19 cellular contexts compared by ENCODE assay signal in the genomic region with DNA sequence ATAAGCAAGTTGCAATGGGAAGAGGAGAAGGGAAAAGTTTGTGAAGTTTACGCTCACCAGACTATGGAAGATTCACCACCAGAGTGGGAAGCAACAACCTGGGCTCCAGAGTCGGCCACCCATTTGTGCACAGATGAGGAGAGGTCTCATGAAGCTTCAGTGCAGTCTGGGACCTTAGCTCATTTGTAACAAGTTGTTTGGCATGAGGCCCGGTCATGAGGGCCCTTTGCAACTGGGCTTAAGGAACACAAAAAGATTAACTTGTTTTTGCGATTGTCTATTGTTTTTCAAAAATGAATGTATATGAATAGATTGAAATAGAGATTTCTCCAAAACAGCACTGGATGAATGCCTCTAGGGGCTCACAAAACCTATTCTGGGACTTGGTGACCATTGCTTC.
DNase-seq lines count a peak whose midpoint lies in the region; ATAC-seq, FAIRE-seq and TF ChIP-seq lines count a peak whose summit lies in the region.
"Had no signal": no experiment of that assay in that cellular context is flagged by ENCODE, and none has a peak within 500 bp of the region (broad histone marks: within the 10 kb centered on the region; RNA-seq: fewer than 3 reads in every experiment).

No MANE protein-coding gene starts in this region.

- H3K27me3 ChIP-seq in left lung: no peaks in the 10 kb centered on the region
- no peaks in the 10 kb centered on the region for H3K27me3 ChIP-seq in testis
- H3K27me3 ChIP-seq: BLaER1 had no signal

- no peak overlapping the region for H3K27ac Mint-ChIP-seq in activated CD4-positive, alpha-beta memory T cell treated with anti-CD3 and anti-CD28 coated beads for 36 hours
- no peak overlapping the region for H3K27ac Mint-ChIP-seq in stimulated activated effector memory CD8-positive, alpha-beta T cell treated with anti-CD3 and anti-CD28 coated beads, Interleukin-12 subunit alpha, Interleukin-12 subunit beta, amount 100 ng/mL, for 72 hours
- H3K27ac Mint-ChIP-seq: B cell; CD4-positive, CD25-positive, alpha-beta regulatory T cell; CD8-positive, alpha-beta T cell; H9 had no signal

- peaks cover 12% of the 10 kb centered on the region for H3K9me3 Mint-ChIP-seq in activated CD4-positive, alpha-beta memory T cell treated with anti-CD3 and anti-CD28 coated beads for 36 hours
- H3K9me3 Mint-ChIP-seq in stimulated activated effector memory CD8-positive, alpha-beta T cell treated with anti-CD3 and anti-CD28 coated beads, Interleukin-12 subunit alpha, Interleukin-12 subunit beta, amount 100 ng/mL, for 72 hours: no peaks in the 10 kb centered on the region

- DNase-seq in DMS79 (lab: John Stamatoyannopoulos, UW) (peak; percentile 7), left lung (no peak), testis (peak; percentile 54), kidney (no peak)
- no peak for DNase-seq in activated CD4-positive, alpha-beta memory T cell treated with anti-CD3 and anti-CD28 coated beads for 36 hours
- no peak for DNase-seq in stimulated activated effector memory CD8-positive, alpha-beta T cell treated with anti-CD3 and anti-CD28 coated beads, Interleukin-12 subunit alpha, Interleukin-12 subunit beta, amount 100 ng/mL, for 72 hours (ENCODE audit: low spot score in 2 of 2)
- DNase-seq: Caco-2; CD4-positive, CD25-positive, alpha-beta regulatory T cell; CD8-positive, alpha-beta T cell; DMS153; GM23248; H9 had no signal

- intact Hi-C loops in left lung (cut with DNase I): no loop called here
- intact Hi-C loops in testis (cut with DNase I; ENCODE audit: low total_unique reads): no loop called here
- intact Hi-C loops in activated CD4-positive, alpha-beta memory T cell treated with anti-CD3 and anti-CD28 coated beads for 36 hours (cut with micrococcal nuclease): no loop called here
- intact Hi-C loops in kidney (cut with DNase I): no loop called here

- TF ChIP-seq CTCF in left lung (IDR thresholded peaks at IDR 0.05) (no peak), testis (IDR thresholded peaks at IDR 0.05) (no peak), kidney (IDR thresholded peaks at IDR 0.05; ENCODE audit: borderline replicate concordance, extremely low read depth, insufficient read depth) (no peak)

- WGBS in testis, 2 donors: 66 to 79% methylated on average over 4 of the region's 4 CpGs

- H3K9ac ChIP-seq in kidney (ENCODE audit: low read length in 2 of 2): no peak overlapping the region
- H3K9ac ChIP-seq: BLaER1, GM23248 had no signal

- H3K27me3 Mint-ChIP-seq in activated CD4-positive, alpha-beta memory T cell treated with anti-CD3 and anti-CD28 coated beads for 36 hours: no peaks in the 10 kb centered on the region
- H3K27me3 Mint-ChIP-seq: B cell; CD4-positive, CD25-positive, alpha-beta regulatory T cell had no signal

- no peaks in the 10 kb centered on the region for H3K4me1 Mint-ChIP-seq in activated CD4-positive, alpha-beta memory T cell treated with anti-CD3 and anti-CD28 coated beads for 36 hours (ENCODE audit: low read depth)
- H3K4me1 Mint-ChIP-seq in stimulated activated effector memory CD8-positive, alpha-beta T cell treated with anti-CD3 and anti-CD28 coated beads, Interleukin-12 subunit alpha, Interleukin-12 subunit beta, amount 100 ng/mL, for 72 hours: no peaks in the 10 kb centered on the region
- H3K4me1 Mint-ChIP-seq: B cell had no signal

- ATAC-seq in left lung: peak; percentile 22
- ATAC-seq in stimulated activated effector memory CD8-positive, alpha-beta T cell treated with anti-CD3 and anti-CD28 coated beads, Interleukin-12 subunit alpha, Interleukin-12 subunit beta, amount 100 ng/mL, for 72 hours: no peak
- ATAC-seq: CD8-positive, alpha-beta T cell; HCT116 had no signal

- H3K36me3 ChIP-seq in left lung: no peaks in the 10 kb centered on the region
- H3K36me3 ChIP-seq in testis (ENCODE audit: low read depth, missing control alignments): no peaks in the 10 kb centered on the region
- H3K36me3 ChIP-seq in kidney (ENCODE audit: control insufficient read depth in 1 of 2, insufficient read depth in 2 of 2, low read length in 2 of 2): no peaks in the 10 kb centered on the region
- H3K36me3 ChIP-seq: BLaER1 had no signal

- H3K4me1 ChIP-seq in left lung: no peaks in the 10 kb centered on the region
- no peaks in the 10 kb centered on the region for H3K4me1 ChIP-seq in testis
- H3K4me1 ChIP-seq in kidney (ENCODE audit: control insufficient read depth in 1 of 2, insufficient read depth in 1 of 2, low read depth in 1 of 2, low read length in 2 of 2): no peaks in the 10 kb centered on the region
- H3K4me1 ChIP-seq: BLaER1, Caco-2 had no signal

- H3K4me3 ChIP-seq in left lung: no peak overlapping the region
- no peak overlapping the region for H3K4me3 ChIP-seq in testis
- no peak overlapping the region for H3K4me3 ChIP-seq in kidney (ENCODE audit: low read length in 2 of 2)
- H3K4me3 ChIP-seq: BLaER1, GM23248 had no signal

- CTCF ChIA-PET in activated CD4-positive, alpha-beta memory T cell treated with anti-CD3 and anti-CD28 coated beads for 36 hours (lab: Charles Lee): no interaction called here

- no peaks in the 10 kb centered on the region for H3K36me3 Mint-ChIP-seq in activated CD4-positive, alpha-beta memory T cell treated with anti-CD3 and anti-CD28 coated beads for 36 hours
- H3K36me3 Mint-ChIP-seq in stimulated activated effector memory CD8-positive, alpha-beta T cell treated with anti-CD3 and anti-CD28 coated beads, Interleukin-12 subunit alpha, Interleukin-12 subunit beta, amount 100 ng/mL, for 72 hours: no peaks in the 10 kb centered on the region
- H3K36me3 Mint-ChIP-seq: CD8-positive, alpha-beta T cell had no signal

- POLR2A ChIA-PET in activated CD4-positive, alpha-beta memory T cell treated with anti-CD3 and anti-CD28 coated beads for 36 hours (lab: Charles Lee): no interaction called here

- no peak overlapping the region for H3K27ac ChIP-seq in left lung
- no peak overlapping the region for H3K27ac ChIP-seq in testis
- no peak overlapping the region for H3K27ac ChIP-seq in kidney (ENCODE audit: low read depth in 2 of 2, low read length in 2 of 2)
- H3K27ac ChIP-seq: 22Rv1, BLaER1, C4-2B, GM23248 had no signal

- no peak for FAIRE-seq in kidney (lab: Jason Lieb, UNC)
- FAIRE-seq: A204.1, GM12892 had no signal

- TF ChIP-seq POLR2A in testis (IDR thresholded peaks at IDR 0.05): no peak

- H3K9me3 ChIP-seq in left lung: peaks cover 0 to 54% of the 10 kb centered on the region in 2 donors
- no peaks in the 10 kb centered on the region for H3K9me3 ChIP-seq in testis
- no peaks in the 10 kb centered on the region for H3K9me3 ChIP-seq in kidney (ENCODE audit: control insufficient read depth in 1 of 2, low read length in 2 of 2)
- H3K9me3 ChIP-seq: Caco-2 had no signal

- no peak overlapping the region for H3K4me3 Mint-ChIP-seq in activated CD4-positive, alpha-beta memory T cell treated with anti-CD3 and anti-CD28 coated beads for 36 hours
- no peak overlapping the region for H3K4me3 Mint-ChIP-seq in stimulated activated effector memory CD8-positive, alpha-beta T cell treated with anti-CD3 and anti-CD28 coated beads, Interleukin-12 subunit alpha, Interleukin-12 subunit beta, amount 100 ng/mL, for 72 hours
- H3K4me3 Mint-ChIP-seq: B cell; CD4-positive, CD25-positive, alpha-beta regulatory T cell; CD8-positive, alpha-beta T cell; H9 had no signal

Comparison
In these comparisons a context has a peak if more than half of its experiments do, and no peak if none do; other contexts are left out.
1. DNase-seq: peak in DMS79 (single experiment) and testis (single experiment); none in left lung (0 of 2), activated CD4-positive, alpha-beta memory T cell treated with anti-CD3 and anti-CD28 coated beads for 36 hours (single experiment), kidney (single experiment) and stimulated activated effector memory CD8-positive, alpha-beta T cell treated with anti-CD3 and anti-CD28 coated beads, Interleukin-12 subunit alpha, Interleukin-12 subunit beta, amount 100 ng/mL, for 72 hours (0 of 2).